32 cellular contexts compared by ENCODE assay signal in the genomic region with DNA sequence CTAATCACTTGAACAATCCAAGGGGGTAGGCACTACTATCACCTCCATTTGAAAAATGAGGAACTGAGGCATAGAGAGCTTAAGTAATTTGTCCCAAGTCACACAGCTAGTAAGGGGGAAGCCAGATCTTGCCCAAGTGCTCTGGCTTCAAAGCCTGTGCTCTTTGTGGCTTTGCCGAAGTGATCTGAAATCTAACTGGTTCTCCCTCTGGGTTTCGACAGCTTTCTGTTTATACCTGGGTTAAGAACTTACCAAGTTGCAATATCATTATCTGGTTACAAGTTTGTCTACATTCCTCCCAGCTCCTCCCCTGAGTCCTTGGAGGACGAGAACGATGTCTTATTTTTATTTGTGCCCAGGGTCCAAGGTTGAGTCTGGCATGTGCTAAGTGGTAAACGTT.
"Had no signal": no experiment of that assay in that cellular context is flagged by ENCODE, and none has a peak within 500 bp of the region (broad histone marks: within the 10 kb centered on the region; RNA-seq: fewer than 3 reads in every experiment).

No MANE protein-coding gene starts in this region.

- H3K9me3 Mint-ChIP-seq: activated CD4-positive, alpha-beta memory T cell treated with anti-CD3 and anti-CD28 coated beads for 36 hours; activated CD4-positive, alpha-beta T cell treated with anti-CD3 and anti-CD28 coated beads, Interleukin-2, amount 10 ng/mL, durations not matched to agents 24 days and 14 days; activated naive CD4-positive, alpha-beta T cell treated with anti-CD3 and anti-CD28 coated beads for 36 hours; activated naive CD4-positive, alpha-beta T cell treated with anti-CD3 and anti-CD28 coated beads, Interleukin-2, amount 50 U/mL, for 24 hours; activated naive CD8-positive, alpha-beta T cell treated with anti-CD3 and anti-CD28 coated beads, Interleukin-2, amount 50 U/mL, for 24 hours; activated T-helper 1 cell treated with anti-CD3 and anti-CD28 coated beads, Interleukin-12 subunit alpha, Interleukin-12 subunit beta, Interleukin-2, Interleukin-4 antibody, amounts not matched to agents 30 ng/mL and 10 ng/mL and 1 ng/mL, durations not matched to agents 14 hours and 24 hours and 36 hours; activated T-helper 2 cell treated with anti-CD3 and anti-CD28 coated beads, Interferon-gamma antibody, Interleukin-2, Interleukin-4, amounts not matched to agents 10 μg/mL and 5 μg/mL and 100 μg/mL, durations not matched to agents 14 hours and 24 hours and 36 hours; T-helper 2 cell treated with Interferon-gamma antibody and Interleukin-4, amounts not matched to agents 5 μg/mL and 100 μg/mL, for 36 hours had no signal

- H3K27ac Mint-ChIP-seq: activated B cell treated with CpG ODN at 0.5 μM for 24 hours; activated CD4-positive, alpha-beta memory T cell treated with anti-CD3 and anti-CD28 coated beads for 36 hours; activated CD4-positive, alpha-beta T cell treated with anti-CD3 and anti-CD28 coated beads, Interleukin-2, amount 10 ng/mL, durations not matched to agents 24 days and 14 days; activated CD8-positive, alpha-beta memory T cell treated with anti-CD3 and anti-CD28 coated beads, Interleukin-2, amount 10 ng/mL, durations not matched to agents 7 days and 5 days; activated CD8-positive, alpha-beta T cell treated with anti-CD3 and anti-CD28 coated beads, Interleukin-2, amount 10 ng/mL, durations not matched to agents 7 days and 5 days; activated naive CD4-positive, alpha-beta T cell treated with anti-CD3 and anti-CD28 coated beads for 36 hours; activated naive CD4-positive, alpha-beta T cell treated with anti-CD3 and anti-CD28 coated beads, Interleukin-2, amount 50 U/mL, for 24 hours; activated naive CD8-positive, alpha-beta T cell treated with anti-CD3 and anti-CD28 coated beads for 36 hours; activated naive CD8-positive, alpha-beta T cell treated with anti-CD3 and anti-CD28 coated beads, Interleukin-2, amount 50 U/mL, for 24 hours; activated T-helper 1 cell treated with anti-CD3 and anti-CD28 coated beads, Interleukin-12 subunit alpha, Interleukin-12 subunit beta, Interleukin-2, Interleukin-4 antibody, amounts not matched to agents 30 ng/mL and 10 ng/mL and 1 ng/mL, durations not matched to agents 14 hours and 24 hours and 36 hours; activated T-helper 2 cell treated with anti-CD3 and anti-CD28 coated beads, Interferon-gamma antibody, Interleukin-2, Interleukin-4, amounts not matched to agents 10 μg/mL and 5 μg/mL and 100 μg/mL, durations not matched to agents 14 hours and 24 hours and 36 hours; brain; T-helper 2 cell treated with Interferon-gamma antibody and Interleukin-4, amounts not matched to agents 5 μg/mL and 100 μg/mL, for 36 hours had no signal

- DNase-seq: activated B cell treated with CpG ODN at 0.5 μM for 24 hours; activated CD4-positive, alpha-beta memory T cell treated with anti-CD3 and anti-CD28 coated beads for 36 hours; activated CD4-positive, alpha-beta T cell treated with anti-CD3 and anti-CD28 coated beads, Interleukin-2, amount 10 ng/mL, durations not matched to agents 24 days and 14 days; activated CD8-positive, alpha-beta memory T cell treated with anti-CD3 and anti-CD28 coated beads, Interleukin-2, amount 10 ng/mL, durations not matched to agents 7 days and 5 days; activated CD8-positive, alpha-beta memory T cell treated with anti-CD3 and anti-CD28 coated beads, Interleukin-2, amount 50 U/mL, for 4 hours; activated CD8-positive, alpha-beta T cell treated with anti-CD3 and anti-CD28 coated beads, Interleukin-2, amount 10 ng/mL, durations not matched to agents 7 days and 5 days; activated effector memory CD4-positive, alpha-beta T cell treated with anti-CD3 and anti-CD28 coated beads, Interleukin-2, amount 50 U/mL, for 16 hours; activated naive CD4-positive, alpha-beta T cell treated with anti-CD3 and anti-CD28 coated beads for 36 hours; activated naive CD8-positive, alpha-beta T cell treated with anti-CD3 and anti-CD28 coated beads for 36 hours; activated naive CD8-positive, alpha-beta T cell treated with anti-CD3 and anti-CD28 coated beads, Interleukin-2, amount 50 U/mL, for 24 hours; activated T-cell treated with anti-CD3 and anti-CD28 coated beads, Interleukin-2, amount 50 U/mL, for 1 hour; activated T-cell treated with anti-CD3 and anti-CD28 coated beads, Interleukin-2, amount 50 U/mL, for 48 hours; adrenal gland; amygdala; aorta; central memory CD4-positive, alpha-beta T cell; cerebellar nuclear complex; colonic mucosa; effector CD8-positive, alpha-beta T cell; esophagus squamous epithelium; foreskin melanocyte; head of caudate nucleus; hippocampal formation; T1000; WERI-Rb-1 had no signal

- H3K27me3 Mint-ChIP-seq: activated B cell treated with CpG ODN at 0.5 μM for 24 hours; activated CD4-positive, alpha-beta memory T cell treated with anti-CD3 and anti-CD28 coated beads for 36 hours; activated CD8-positive, alpha-beta memory T cell treated with anti-CD3 and anti-CD28 coated beads, Interleukin-2, amount 10 ng/mL, durations not matched to agents 7 days and 5 days; activated naive CD4-positive, alpha-beta T cell treated with anti-CD3 and anti-CD28 coated beads, Interleukin-2, amount 50 U/mL, for 24 hours; activated naive CD8-positive, alpha-beta T cell treated with anti-CD3 and anti-CD28 coated beads for 36 hours; activated naive CD8-positive, alpha-beta T cell treated with anti-CD3 and anti-CD28 coated beads, Interleukin-2, amount 50 U/mL, for 24 hours had no signal

- H3K4me3 Mint-ChIP-seq: activated B cell treated with CpG ODN at 0.5 μM for 24 hours; activated CD4-positive, alpha-beta memory T cell treated with anti-CD3 and anti-CD28 coated beads for 36 hours; activated CD4-positive, alpha-beta T cell treated with anti-CD3 and anti-CD28 coated beads, Interleukin-2, amount 10 ng/mL, durations not matched to agents 24 days and 14 days; activated CD8-positive, alpha-beta memory T cell treated with anti-CD3 and anti-CD28 coated beads, Interleukin-2, amount 10 ng/mL, durations not matched to agents 7 days and 5 days; activated CD8-positive, alpha-beta T cell treated with anti-CD3 and anti-CD28 coated beads, Interleukin-2, amount 10 ng/mL, durations not matched to agents 7 days and 5 days; activated naive CD4-positive, alpha-beta T cell treated with anti-CD3 and anti-CD28 coated beads for 36 hours; activated naive CD4-positive, alpha-beta T cell treated with anti-CD3 and anti-CD28 coated beads, Interleukin-2, amount 50 U/mL, for 24 hours; activated naive CD8-positive, alpha-beta T cell treated with anti-CD3 and anti-CD28 coated beads for 36 hours; activated naive CD8-positive, alpha-beta T cell treated with anti-CD3 and anti-CD28 coated beads, Interleukin-2, amount 50 U/mL, for 24 hours; activated T-helper 1 cell treated with anti-CD3 and anti-CD28 coated beads, Interleukin-12 subunit alpha, Interleukin-12 subunit beta, Interleukin-2, Interleukin-4 antibody, amounts not matched to agents 30 ng/mL and 10 ng/mL and 1 ng/mL, durations not matched to agents 14 hours and 24 hours and 36 hours; brain; T-helper 2 cell treated with Interferon-gamma antibody and Interleukin-4, amounts not matched to agents 5 μg/mL and 100 μg/mL, for 36 hours had no signal

- ATAC-seq: activated CD4-positive, CD25-positive, alpha-beta regulatory T cell treated with anti-CD3 and anti-CD28 coated beads, Interleukin-2, amount 50 U/mL, for 24 hours; activated CD8-positive, alpha-beta memory T cell treated with anti-CD3 and anti-CD28 coated beads, Interleukin-2, amount 10 ng/mL, durations not matched to agents 7 days and 5 days; activated CD8-positive, alpha-beta T cell treated with anti-CD3 and anti-CD28 coated beads, Interleukin-2, amount 10 ng/mL, durations not matched to agents 7 days and 5 days; activated naive CD8-positive, alpha-beta T cell treated with anti-CD3 and anti-CD28 coated beads, Interleukin-2, amount 50 U/mL, for 24 hours; gastroesophageal sphincter had no signal

- H3K36me3 Mint-ChIP-seq: activated CD4-positive, alpha-beta memory T cell treated with anti-CD3 and anti-CD28 coated beads for 36 hours; activated CD8-positive, alpha-beta memory T cell treated with anti-CD3 and anti-CD28 coated beads, Interleukin-2, amount 10 ng/mL, durations not matched to agents 7 days and 5 days; activated naive CD4-positive, alpha-beta T cell treated with anti-CD3 and anti-CD28 coated beads, Interleukin-2, amount 50 U/mL, for 24 hours; activated naive CD8-positive, alpha-beta T cell treated with anti-CD3 and anti-CD28 coated beads for 36 hours; brain had no signal

- H3K4me1 Mint-ChIP-seq: activated B cell treated with CpG ODN at 0.5 μM for 24 hours; activated CD8-positive, alpha-beta memory T cell treated with anti-CD3 and anti-CD28 coated beads, Interleukin-2, amount 10 ng/mL, durations not matched to agents 7 days and 5 days had no signal
